9 cellular contexts compared by ENCODE assay signal in the genomic region with DNA sequence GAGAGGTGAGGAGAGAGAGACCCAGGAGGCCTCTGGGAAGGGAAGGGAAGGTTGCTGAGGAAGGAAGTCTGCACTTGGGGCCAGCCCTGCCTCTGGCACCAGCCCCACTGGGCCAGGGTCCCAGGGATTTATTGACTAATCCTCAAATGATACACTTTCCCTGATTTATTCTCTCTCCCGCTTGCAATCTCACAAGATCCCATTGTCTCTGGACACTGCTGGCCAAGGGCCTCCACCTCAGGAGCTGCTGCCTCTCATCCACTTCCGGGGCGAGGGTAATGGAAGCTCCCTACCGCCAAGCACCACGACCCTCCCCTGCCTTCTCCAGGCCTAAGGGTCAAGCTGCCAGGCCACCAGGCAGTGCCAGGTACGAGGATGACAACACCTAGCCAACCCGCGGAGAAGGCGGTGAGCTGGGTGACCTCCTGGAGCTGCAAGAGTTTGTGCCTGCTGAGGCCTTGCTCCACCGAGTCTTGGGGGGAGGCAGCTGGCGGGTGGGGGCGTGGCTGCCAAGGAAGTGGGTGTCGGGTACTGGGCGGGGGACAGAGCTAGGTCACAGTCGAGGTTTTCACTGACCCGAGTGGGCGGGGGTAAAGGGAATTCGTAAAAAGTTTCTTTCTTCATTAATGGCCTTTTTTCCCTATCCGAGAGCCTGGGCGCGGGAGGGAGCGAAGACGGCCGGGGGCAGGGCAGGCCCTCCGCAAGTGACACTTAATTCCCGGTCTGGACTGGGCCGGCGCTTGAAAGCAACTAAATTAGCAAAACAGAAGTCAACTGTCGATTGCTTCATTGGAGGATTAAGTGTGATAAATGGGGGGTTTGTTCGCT. TPM values are rescaled to one million over a fixed set of nuclear protein-coding genes. Genes with fewer than 3 reads are reported as not detected.
DNase-seq lines count a peak whose midpoint lies in the region; ATAC-seq and TF ChIP-seq lines count a peak whose summit lies in the region.
"Had no signal": no experiment of that assay in that cellular context is flagged by ENCODE, and none has a peak within 500 bp of the region (broad histone marks: within the 10 kb centered on the region; RNA-seq: fewer than 3 reads in every experiment).

No MANE protein-coding gene starts in this region.

- TF ChIP-seq EP300 in Ishikawa (IDR thresholded peaks at IDR 0.05; ENCODE audit: borderline replicate concordance), result peak; percentile 48; the same call in 1 of the 2 replicates

- peaks cover 14% of the 10 kb centered on the region for H3K4me1 Mint-ChIP-seq in central memory CD8-positive, alpha-beta T cell

- peaks cover 36% of the 10 kb centered on the region for H3K4me1 ChIP-seq in lower lobe of right lung
- peaks cover 14 to 25% of the 10 kb centered on the region in 2 donors for H3K4me1 ChIP-seq in thoracic aorta (ENCODE audit: control insufficient read depth in 1 of 2, low read depth in 2 of 2)

- TF ChIP-seq POLR2A in GM18505 (IDR thresholded peaks at IDR 0.05; ENCODE audit: borderline replicate concordance, extremely low read depth, insufficient read depth, insufficient read length), result no peak

- peaks cover 72% of the 10 kb centered on the region for H3K27me3 Mint-ChIP-seq in central memory CD8-positive, alpha-beta T cell

- H3K9me3 ChIP-seq in lower lobe of right lung (no peaks in the 10 kb centered on the region), thoracic aorta (no peaks in the 10 kb centered on the region)
- H3K9me3 ChIP-seq: SK-N-SH had no signal

- TF ChIP-seq CTCF in lower lobe of right lung (IDR thresholded peaks at IDR 0.05) (no peak), thoracic aorta (IDR thresholded peaks at IDR 0.05) (no peak)

- ATAC-seq in central memory CD8-positive, alpha-beta T cell (replicated peaks; ENCODE audit: extremely low read depth, poor library complexity, severe bottlenecking), result no peak
- peak in 1 of 2 donors; percentile 46 for ATAC-seq in lower lobe of right lung
- ATAC-seq in thoracic aorta (ENCODE audit: insufficient number of reproducible peaks, low FRiP score, low read depth), result no peak
- no peak for ATAC-seq in HG02840 (IDR thresholded peaks at IDR 0.05; ENCODE audit: low FRiP score, unreplicated experiment)
- no peak for ATAC-seq in GM18505 (IDR thresholded peaks at IDR 0.05; ENCODE audit: unreplicated experiment)

- no peaks in the 10 kb centered on the region for H3K9me3 Mint-ChIP-seq in central memory CD8-positive, alpha-beta T cell

- TF ChIP-seq RAD21 in Ishikawa (IDR thresholded peaks at IDR 0.05; ENCODE audit: low read depth), result no peak; the same call in 1 of the 2 replicates

- no peak overlapping the region for H3K27ac Mint-ChIP-seq in central memory CD8-positive, alpha-beta T cell (ENCODE audit: low read depth)

- peaks cover 2% of the 10 kb centered on the region for H3K36me3 Mint-ChIP-seq in central memory CD8-positive, alpha-beta T cell (ENCODE audit: insufficient read depth)

- DNase-seq in central memory CD8-positive, alpha-beta T cell (ENCODE audit: low spot score in 2 of 2), result no peak
- peak; percentile 52 for DNase-seq in lower lobe of right lung
- no peak for DNase-seq in thoracic aorta (ENCODE audit: low spot score)
- DNase-seq in stimulated activated naive CD4-positive, alpha-beta T cell (lab: John Stamatoyannopoulos, UW), result no peak
- DNase-seq: stimulated activated CD4-positive, alpha-beta T cell treated with anti-CD3 and anti-CD28 coated beads, Interleukin-4, amount 100 ng/mL, for 24 hours had no signal

- H3K27ac ChIP-seq in lower lobe of right lung, result peak overlapping the region; percentile 59
- H3K27ac ChIP-seq in thoracic aorta, result peak overlapping the region; percentile 1 to 39

- peak overlapping the region; percentile 14 for H3K4me3 Mint-ChIP-seq in central memory CD8-positive, alpha-beta T cell

- intact Hi-C loops in lower lobe of right lung (cut with DNase I), result no loop called here

- no peak overlapping the region for H3K4me3 ChIP-seq in lower lobe of right lung
- peak overlapping the region; percentile 77 for H3K4me3 ChIP-seq in thoracic aorta

- no peaks in the 10 kb centered on the region for H3K36me3 ChIP-seq in lower lobe of right lung
- H3K36me3 ChIP-seq in thoracic aorta, result no peaks in the 10 kb centered on the region

- H3K27me3 ChIP-seq in lower lobe of right lung (ENCODE audit: low read depth) (peaks cover 36% of the 10 kb centered on the region), thoracic aorta (replicated peaks; ENCODE audit: insufficient read depth) (no peaks in the 10 kb centered on the region)

TF ChIP-seq in Ishikawa, 13 proteins besides CTCF, POLR2A, EP300 and RAD21:
- TF ChIP-seq CEBPB (IDR thresholded peaks at IDR 0.05) (peak; percentile 40; the same call in 1 of the 2 replicates), TCF12 (IDR thresholded peaks at IDR 0.05; ENCODE audit: low read depth) (peak; percentile 46), TEAD4 (IDR thresholded peaks at IDR 0.05) (no peak)
- TF ChIP-seq, protein P1, sequence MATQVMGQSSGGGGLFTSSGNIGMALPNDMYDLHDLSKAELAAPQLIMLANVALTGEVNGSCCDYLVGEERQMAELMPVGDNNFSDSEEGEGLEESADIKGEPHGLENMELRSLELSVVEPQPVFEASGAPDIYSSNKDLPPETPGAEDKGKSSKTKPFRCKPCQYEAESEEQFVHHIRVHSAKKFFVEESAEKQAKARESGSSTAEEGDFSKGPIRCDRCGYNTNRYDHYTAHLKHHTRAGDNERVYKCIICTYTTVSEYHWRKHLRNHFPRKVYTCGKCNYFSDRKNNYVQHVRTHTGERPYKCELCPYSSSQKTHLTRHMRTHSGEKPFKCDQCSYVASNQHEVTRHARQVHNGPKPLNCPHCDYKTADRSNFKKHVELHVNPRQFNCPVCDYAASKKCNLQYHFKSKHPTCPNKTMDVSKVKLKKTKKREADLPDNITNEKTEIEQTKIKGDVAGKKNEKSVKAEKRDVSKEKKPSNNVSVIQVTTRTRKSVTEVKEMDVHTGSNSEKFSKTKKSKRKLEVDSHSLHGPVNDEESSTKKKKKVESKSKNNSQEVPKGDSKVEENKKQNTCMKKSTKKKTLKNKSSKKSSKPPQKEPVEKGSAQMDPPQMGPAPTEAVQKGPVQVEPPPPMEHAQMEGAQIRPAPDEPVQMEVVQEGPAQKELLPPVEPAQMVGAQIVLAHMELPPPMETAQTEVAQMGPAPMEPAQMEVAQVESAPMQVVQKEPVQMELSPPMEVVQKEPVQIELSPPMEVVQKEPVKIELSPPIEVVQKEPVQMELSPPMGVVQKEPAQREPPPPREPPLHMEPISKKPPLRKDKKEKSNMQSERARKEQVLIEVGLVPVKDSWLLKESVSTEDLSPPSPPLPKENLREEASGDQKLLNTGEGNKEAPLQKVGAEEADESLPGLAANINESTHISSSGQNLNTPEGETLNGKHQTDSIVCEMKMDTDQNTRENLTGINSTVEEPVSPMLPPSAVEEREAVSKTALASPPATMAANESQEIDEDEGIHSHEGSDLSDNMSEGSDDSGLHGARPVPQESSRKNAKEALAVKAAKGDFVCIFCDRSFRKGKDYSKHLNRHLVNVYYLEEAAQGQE (IDR thresholded peaks at IDR 0.05; ENCODE audit: low read depth), result no peak

RNA-seq across cellular contexts. Expression of gene FOXP4, which starts 43.4 kb away (rescaled TPM):
- 30.0 TPM for total RNA-seq in lower lobe of right lung
- 10 to 100 TPM; 15.7 to 21.0 TPM for total RNA-seq in thoracic aorta
